19 cellular contexts compared by ENCODE assay signal in the genomic region with DNA sequence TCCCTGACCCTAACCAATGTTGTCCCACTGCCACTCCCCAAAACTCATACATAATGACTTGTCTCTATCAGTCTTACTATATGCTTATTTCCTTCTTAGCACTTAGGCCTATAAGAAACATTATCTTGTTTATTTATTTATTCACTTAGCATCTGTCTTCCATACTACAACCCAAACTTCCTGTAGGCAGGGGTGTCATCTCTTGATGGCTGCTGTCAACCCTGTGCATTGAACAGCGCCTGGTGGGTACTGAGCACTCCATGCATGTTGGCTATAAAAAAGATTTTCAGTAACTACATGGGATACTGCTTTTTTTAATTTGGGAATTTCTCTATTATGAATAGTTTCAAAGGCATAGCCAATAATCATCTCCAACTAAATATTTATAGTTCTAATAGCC. TPM values are rescaled to one million over a fixed set of nuclear protein-coding genes. Genes with fewer than 3 reads are reported as not detected.
DNase-seq lines count a peak whose midpoint lies in the region; TF ChIP-seq lines count a peak whose summit lies in the region.
"Had no signal": no experiment of that assay in that cellular context is flagged by ENCODE, and none has a peak within 500 bp of the region (broad histone marks: within the 10 kb centered on the region; RNA-seq: fewer than 3 reads in every experiment).

No MANE protein-coding gene starts in this region.

- no peaks in the 10 kb centered on the region for H3K9me3 ChIP-seq in vagina

- no peak for TF ChIP-seq POLR2A in vagina (IDR thresholded peaks at IDR 0.05)

- TF ChIP-seq CTCF in endothelial cell (IDR thresholded peaks at IDR 0.05; ENCODE audit: unreplicated experiment) (no peak), vagina (IDR thresholded peaks at IDR 0.05) (no peak)

- H3K9me3 Mint-ChIP-seq in activated naive CD8-positive, alpha-beta T cell (ENCODE audit: low read depth), result no peaks in the 10 kb centered on the region
- no peaks in the 10 kb centered on the region for H3K9me3 Mint-ChIP-seq in activated naive CD8-positive, alpha-beta T cell treated with anti-CD3 and anti-CD28 coated beads for 36 hours
- no peaks in the 10 kb centered on the region for H3K9me3 Mint-ChIP-seq in endothelial cell (ENCODE audit: unreplicated experiment)
- H3K9me3 Mint-ChIP-seq: CD4-positive, alpha-beta T cell; GM23338; H9 had no signal

- DNase-seq in activated naive CD8-positive, alpha-beta T cell treated with anti-CD3 and anti-CD28 coated beads for 36 hours, result no peak
- DNase-seq in endothelial cell (ENCODE audit: low spot score) (no peak), vagina (ENCODE audit: extremely low spot score in 2 of 2) (no peak), epidermal melanocyte (ENCODE audit: insufficient read length, low spot score) (no peak), SKM-1 (lab: John Stamatoyannopoulos, UW; ENCODE audit: unreplicated experiment) (no peak), LoVo (ENCODE audit: low spot score) (no peak)
- DNase-seq: CD4-positive, alpha-beta T cell; H9; KG1; MM.1S; NCI-H2029; NCI-H446; NCI-H524 treated with DMSO at 0.1 percent for 48 hours; NCI-H774; PC-3; Right ventricle myocardium superior had no signal

- H3K36me3 Mint-ChIP-seq in activated naive CD8-positive, alpha-beta T cell, result peaks cover 6% of the 10 kb centered on the region
- peaks cover 5% of the 10 kb centered on the region for H3K36me3 Mint-ChIP-seq in activated naive CD8-positive, alpha-beta T cell treated with anti-CD3 and anti-CD28 coated beads for 36 hours
- H3K36me3 Mint-ChIP-seq in endothelial cell (ENCODE audit: low read depth, unreplicated experiment), result peaks cover 4% of the 10 kb centered on the region

- H3K36me3 ChIP-seq in rectal smooth muscle tissue (ENCODE audit: control insufficient read depth, insufficient read depth, low read length), result no peaks in the 10 kb centered on the region
- H3K36me3 ChIP-seq in vagina, result no peaks in the 10 kb centered on the region

- H3K9ac ChIP-seq in rectal smooth muscle tissue (ENCODE audit: low read length), result no peak overlapping the region

- peaks cover 22% of the 10 kb centered on the region for H3K4me1 Mint-ChIP-seq in activated naive CD8-positive, alpha-beta T cell (ENCODE audit: low read depth)
- peaks cover 3% of the 10 kb centered on the region for H3K4me1 Mint-ChIP-seq in activated naive CD8-positive, alpha-beta T cell treated with anti-CD3 and anti-CD28 coated beads for 36 hours
- H3K4me1 Mint-ChIP-seq in endothelial cell (ENCODE audit: unreplicated experiment), result peaks cover 2% of the 10 kb centered on the region

- intact Hi-C loops in vagina (cut with DNase I), result no loop called here

- H3K27me3 ChIP-seq in rectal smooth muscle tissue (ENCODE audit: control insufficient read depth, insufficient read depth, low read length), result no peaks in the 10 kb centered on the region
- H3K27me3 ChIP-seq in vagina, result no peaks in the 10 kb centered on the region

- peak overlapping the region; percentile 25 for H3K27ac Mint-ChIP-seq in activated naive CD8-positive, alpha-beta T cell
- no peak overlapping the region for H3K27ac Mint-ChIP-seq in activated naive CD8-positive, alpha-beta T cell treated with anti-CD3 and anti-CD28 coated beads for 36 hours
- H3K27ac Mint-ChIP-seq in endothelial cell (ENCODE audit: unreplicated experiment), result peak overlapping the region; percentile 40
- H3K27ac Mint-ChIP-seq: CD4-positive, alpha-beta T cell; GM23338; H9 had no signal

- H3K4me3 ChIP-seq in rectal smooth muscle tissue (ENCODE audit: low read length) (no peak overlapping the region), vagina (no peak overlapping the region)
- H3K4me3 ChIP-seq: GM23338 had no signal

- H3K27ac ChIP-seq in rectal smooth muscle tissue (ENCODE audit: low read depth, low read length) (peak overlapping the region; percentile 28), vagina (peak overlapping the region; percentile 69)

- H3K4me1 ChIP-seq in rectal smooth muscle tissue (ENCODE audit: control insufficient read depth, insufficient read depth, low read length), result peaks cover 27% of the 10 kb centered on the region
- H3K4me1 ChIP-seq in vagina, result peaks cover 60% of the 10 kb centered on the region

- H3K4me3 Mint-ChIP-seq in activated naive CD8-positive, alpha-beta T cell, result no peak overlapping the region
- no peak overlapping the region for H3K4me3 Mint-ChIP-seq in activated naive CD8-positive, alpha-beta T cell treated with anti-CD3 and anti-CD28 coated beads for 36 hours
- no peak overlapping the region for H3K4me3 Mint-ChIP-seq in endothelial cell (ENCODE audit: unreplicated experiment)
- H3K4me3 Mint-ChIP-seq: CD4-positive, alpha-beta T cell; GM23338; H9 had no signal

- H3K27me3 Mint-ChIP-seq in activated naive CD8-positive, alpha-beta T cell, result no peaks in the 10 kb centered on the region
- H3K27me3 Mint-ChIP-seq in activated naive CD8-positive, alpha-beta T cell treated with anti-CD3 and anti-CD28 coated beads for 36 hours, result peaks cover 3% of the 10 kb centered on the region
- no peaks in the 10 kb centered on the region for H3K27me3 Mint-ChIP-seq in endothelial cell (ENCODE audit: unreplicated experiment)
- H3K27me3 Mint-ChIP-seq: CD4-positive, alpha-beta T cell had no signal

RNA-seq across cellular contexts. Expression of gene JAZF1, which starts 46.7 kb away (rescaled TPM):
- 1 to 10 TPM; 6.6 to 7.4 TPM for total RNA-seq in activated naive CD8-positive, alpha-beta T cell treated with anti-CD3 and anti-CD28 coated beads for 36 hours
- total RNA-seq in endothelial cell (ENCODE audit: unreplicated experiment), result 8.5 TPM
- 36.1 TPM for total RNA-seq in vagina
